23 cellular contexts compared by ENCODE assay signal in genomic region chr4:108115168-108115526, GRCh38. TPM values are rescaled to one million over a fixed set of nuclear protein-coding genes. Genes with fewer than 3 reads are reported as not detected.
DNase-seq lines count a peak whose midpoint lies in the region; ATAC-seq lines count a peak whose summit lies in the region.
"Had no signal": no experiment of that assay in that cellular context is flagged by ENCODE, and none has a peak within 500 bp of the region (broad histone marks: within the 10 kb centered on the region; RNA-seq: fewer than 3 reads in every experiment).

No MANE protein-coding gene starts in this region.

- peaks cover 100% of the 10 kb centered on the region for H3K4me1 ChIP-seq in CD4-positive, alpha-beta memory T cell (ENCODE audit: insufficient read depth, low read length)
- H3K4me1 ChIP-seq: BE2C had no signal

- H3K4me3 Mint-ChIP-seq in activated CD4-positive, alpha-beta T cell treated with anti-CD3 and anti-CD28 coated beads, Interleukin-2, amount 10 ng/mL, durations not matched to agents 7 days and 5 days = peak overlapping the region; percentile 18
- H3K4me3 Mint-ChIP-seq in CD4-positive, alpha-beta memory T cell = peak overlapping the region in 7 of 8 donors; percentile 5 to 87 (median 77)
- H3K4me3 Mint-ChIP-seq in activated T-helper 17 cell treated with anti-CD3 and anti-CD28 coated beads, Interleukin-2, amount 50 U/mL, for 72 hours = peak overlapping the region; percentile 80
- H3K4me3 Mint-ChIP-seq in naive thymus-derived CD8-positive, alpha-beta T cell = peak overlapping the region in 9 of 10 donors; percentile 54 to 87 (median 73)
- H3K4me3 Mint-ChIP-seq: H9 had no signal

- H3K27ac ChIP-seq in CD4-positive, alpha-beta memory T cell (ENCODE audit: low read depth, low read length) = peak overlapping the region; percentile 49
- H3K27ac ChIP-seq: esophagus squamous epithelium, hepatocyte, ovary had no signal

- no peaks in the 10 kb centered on the region for H3K9me3 Mint-ChIP-seq in activated CD4-positive, alpha-beta T cell treated with anti-CD3 and anti-CD28 coated beads, Interleukin-2, amount 10 ng/mL, durations not matched to agents 7 days and 5 days
- no peaks in the 10 kb centered on the region for H3K9me3 Mint-ChIP-seq in CD4-positive, alpha-beta memory T cell
- no peaks in the 10 kb centered on the region for H3K9me3 Mint-ChIP-seq in activated T-helper 17 cell treated with anti-CD3 and anti-CD28 coated beads, Interleukin-2, amount 50 U/mL, for 72 hours
- H3K9me3 Mint-ChIP-seq in naive thymus-derived CD8-positive, alpha-beta T cell = no peaks in the 10 kb centered on the region
- H3K9me3 Mint-ChIP-seq: brain, H9 had no signal

- H3K4me3 ChIP-seq in CD4-positive, alpha-beta memory T cell (ENCODE audit: low read length in 2 of 2) = no peak overlapping the region
- H3K4me3 ChIP-seq: esophagus squamous epithelium, hepatocyte, MG63, ovary had no signal

- H3K4me1 Mint-ChIP-seq in activated CD4-positive, alpha-beta T cell treated with anti-CD3 and anti-CD28 coated beads, Interleukin-2, amount 10 ng/mL, durations not matched to agents 7 days and 5 days = peaks cover 94% of the 10 kb centered on the region
- peaks cover 82 to 98% (median 91%) of the 10 kb centered on the region in 4 donors for H3K4me1 Mint-ChIP-seq in CD4-positive, alpha-beta memory T cell
- peaks cover 65% of the 10 kb centered on the region for H3K4me1 Mint-ChIP-seq in activated T-helper 17 cell treated with anti-CD3 and anti-CD28 coated beads, Interleukin-2, amount 50 U/mL, for 72 hours
- peaks cover 52 to 97% (median 94%) of the 10 kb centered on the region in 4 donors for H3K4me1 Mint-ChIP-seq in naive thymus-derived CD8-positive, alpha-beta T cell

- H3K36me3 Mint-ChIP-seq in activated CD4-positive, alpha-beta T cell treated with anti-CD3 and anti-CD28 coated beads, Interleukin-2, amount 10 ng/mL, durations not matched to agents 7 days and 5 days (ENCODE audit: low read depth) = peaks cover 73% of the 10 kb centered on the region
- peaks cover 11 to 23% of the 10 kb centered on the region in 2 donors for H3K36me3 Mint-ChIP-seq in CD4-positive, alpha-beta memory T cell
- peaks cover 43% of the 10 kb centered on the region for H3K36me3 Mint-ChIP-seq in activated T-helper 17 cell treated with anti-CD3 and anti-CD28 coated beads, Interleukin-2, amount 50 U/mL, for 72 hours (ENCODE audit: low read depth)
- peaks cover 0 to 74% (median 13%) of the 10 kb centered on the region in 3 donors for H3K36me3 Mint-ChIP-seq in naive thymus-derived CD8-positive, alpha-beta T cell
- H3K36me3 Mint-ChIP-seq: brain had no signal

- no peaks in the 10 kb centered on the region for H3K27me3 Mint-ChIP-seq in activated CD4-positive, alpha-beta T cell treated with anti-CD3 and anti-CD28 coated beads, Interleukin-2, amount 10 ng/mL, durations not matched to agents 7 days and 5 days
- H3K27me3 Mint-ChIP-seq in CD4-positive, alpha-beta memory T cell = no peaks in the 10 kb centered on the region
- no peaks in the 10 kb centered on the region for H3K27me3 Mint-ChIP-seq in activated T-helper 17 cell treated with anti-CD3 and anti-CD28 coated beads, Interleukin-2, amount 50 U/mL, for 72 hours
- no peaks in the 10 kb centered on the region for H3K27me3 Mint-ChIP-seq in naive thymus-derived CD8-positive, alpha-beta T cell

- CTCF ChIA-PET in activated CD4-positive, alpha-beta T cell treated with anti-CD3 and anti-CD28 coated beads, Interleukin-2, amount 10 ng/mL, durations not matched to agents 7 days and 5 days (lab: Charles Lee) = interaction anchor here (0.6 to 1.7 kb wide), 7 partner anchors 13 to 535 kb away, joined by 3 to 7 read pairs (median 3); partner anchors contain the start of gene LEF1
- CTCF ChIA-PET in CD4-positive, alpha-beta memory T cell (lab: Charles Lee; ENCODE audit: partially characterized antibody) = interaction anchor here (0.8 to 13.1 kb wide), 14 partner anchors 8 to 457 kb away, joined by 3 to 64 read pairs (median 4); no protein-coding TSS in a partner anchor

- H3K36me3 ChIP-seq in CD4-positive, alpha-beta memory T cell (ENCODE audit: insufficient read depth, low read length) = no peaks in the 10 kb centered on the region
- H3K36me3 ChIP-seq: BE2C, esophagus squamous epithelium, MG63, ovary had no signal

- no peaks in the 10 kb centered on the region for H3K9me3 ChIP-seq in CD4-positive, alpha-beta memory T cell (ENCODE audit: control insufficient read depth in 1 of 2, low read length in 2 of 2)
- H3K9me3 ChIP-seq: BE2C, esophagus squamous epithelium, MG63, ovary had no signal

- no peak for DNase-seq in activated CD4-positive, alpha-beta T cell treated with anti-CD3 and anti-CD28 coated beads, Interleukin-2, amount 10 ng/mL, durations not matched to agents 7 days and 5 days
- DNase-seq in activated CD4-positive, alpha-beta T cell treated with anti-CD3 and anti-CD28 coated beads, Interleukin-2, amount 50 U/mL, for 1 hour = no peak
- DNase-seq in CD4-positive, alpha-beta memory T cell = no peak
- no peak for DNase-seq in naive thymus-derived CD8-positive, alpha-beta T cell
- DNase-seq in activated gamma-delta T cell treated with Interleukin-2 at 50 U/mL for 16 hours (no peak), NCI-H748 (lab: John Stamatoyannopoulos, UW; ENCODE audit: unreplicated experiment) (no peak)
- DNase-seq in central memory CD4-positive, alpha-beta T cell = no peak
- DNase-seq: BE2C, cortex of kidney, esophagus squamous epithelium, H9, mesenchymal stem cell, MG63, NCI-H1417 treated with DMSO at 0.1 percent for 48 hours, NCI-H2081 treated with DMSO at 0.1 percent for 48 hours, NCI-H345, ovary, PC-3, retina, small intestine had no signal

- H3K27me3 ChIP-seq in CD4-positive, alpha-beta memory T cell (ENCODE audit: insufficient read depth, low read length) = no peaks in the 10 kb centered on the region
- H3K27me3 ChIP-seq: esophagus squamous epithelium, hepatocyte, MG63, ovary had no signal

- peak overlapping the region; percentile 94 for H3K27ac Mint-ChIP-seq in activated CD4-positive, alpha-beta T cell treated with anti-CD3 and anti-CD28 coated beads, Interleukin-2, amount 10 ng/mL, durations not matched to agents 7 days and 5 days
- H3K27ac Mint-ChIP-seq in CD4-positive, alpha-beta memory T cell = peak overlapping the region; percentile 77 to 94 (median 93)
- peak overlapping the region; percentile 88 for H3K27ac Mint-ChIP-seq in activated T-helper 17 cell treated with anti-CD3 and anti-CD28 coated beads, Interleukin-2, amount 50 U/mL, for 72 hours
- peak overlapping the region; percentile 68 to 98 (median 94) for H3K27ac Mint-ChIP-seq in naive thymus-derived CD8-positive, alpha-beta T cell

- ATAC-seq in activated T-helper 17 cell treated with anti-CD3 and anti-CD28 coated beads, Interleukin-2, amount 50 U/mL, for 72 hours (replicated peaks) = no peak
- no peak for ATAC-seq in naive thymus-derived CD8-positive, alpha-beta T cell
- ATAC-seq: PC-3 had no signal

- POLR2A ChIA-PET in activated CD4-positive, alpha-beta T cell treated with anti-CD3 and anti-CD28 coated beads, Interleukin-2, amount 10 ng/mL, durations not matched to agents 7 days and 5 days (lab: Charles Lee) = no interaction called here
- POLR2A ChIA-PET in CD4-positive, alpha-beta memory T cell (lab: Charles Lee; ENCODE audit: partially characterized antibody) = interaction anchor here (0.5 to 23.2 kb wide), 14 partner anchors 7 to 240 kb away, joined by 3 to 460 read pairs (median 7); partner anchors contain the start of gene LEF1
- POLR2A ChIA-PET in naive thymus-derived CD8-positive, alpha-beta T cell (lab: Charles Lee) = interaction anchor here (0.7 to 15.6 kb wide), 17 partner anchors 9 to 86 kb away, joined by 3 to 206 read pairs (median 6); partner anchors contain the start of gene LEF1

- intact Hi-C loops in CD4-positive, alpha-beta memory T cell (cut with micrococcal nuclease) = loop anchor here (5.0 kb wide), 1 partner anchor 33 kb away; no protein-coding TSS in a partner anchor

RNA-seq across cellular contexts. Expression of gene LEF1, which starts 53.6 kb away (rescaled TPM):
- total RNA-seq in activated CD4-positive, alpha-beta T cell treated with anti-CD3 and anti-CD28 coated beads, Interleukin-2, amount 10 ng/mL, durations not matched to agents 7 days and 5 days = 100 to 1,000 TPM; 386 to 498 TPM
- 100 to 1,000 TPM; 363 to 382 TPM for total RNA-seq in CD4-positive, alpha-beta memory T cell
- polyA plus RNA-seq in CD4-positive, alpha-beta memory T cell = 100 to 1,000 TPM; 307 to 399 TPM
- 10 to 100 TPM; 73.4 to 93.4 TPM for total RNA-seq in activated T-helper 17 cell treated with anti-CD3 and anti-CD28 coated beads, Interleukin-2, amount 50 U/mL, for 72 hours
- 100 to 1,000 TPM; 828 to 859 TPM for total RNA-seq in naive thymus-derived CD8-positive, alpha-beta T cell
- polyA plus RNA-seq in naive thymus-derived CD8-positive, alpha-beta T cell = 100 to 1,000 TPM; 400 to 836 (median 554) TPM

Comparison
In these comparisons a context has a peak if more than half of its experiments do, and no peak if none do; other contexts are left out.
1. H3K4me3 Mint-ChIP-seq: peak in every context shown above with its lines; median percentile 80 in activated T-helper 17 cell treated with anti-CD3 and anti-CD28 coated beads, Interleukin-2, amount 50 U/mL, for 72 hours; 77 in CD4-positive, alpha-beta memory T cell; 73 in naive thymus-derived CD8-positive, alpha-beta T cell; 18 in activated CD4-positive, alpha-beta T cell treated with anti-CD3 and anti-CD28 coated beads, Interleukin-2, amount 10 ng/mL, durations not matched to agents 7 days and 5 days.